In the genomic region with DNA sequence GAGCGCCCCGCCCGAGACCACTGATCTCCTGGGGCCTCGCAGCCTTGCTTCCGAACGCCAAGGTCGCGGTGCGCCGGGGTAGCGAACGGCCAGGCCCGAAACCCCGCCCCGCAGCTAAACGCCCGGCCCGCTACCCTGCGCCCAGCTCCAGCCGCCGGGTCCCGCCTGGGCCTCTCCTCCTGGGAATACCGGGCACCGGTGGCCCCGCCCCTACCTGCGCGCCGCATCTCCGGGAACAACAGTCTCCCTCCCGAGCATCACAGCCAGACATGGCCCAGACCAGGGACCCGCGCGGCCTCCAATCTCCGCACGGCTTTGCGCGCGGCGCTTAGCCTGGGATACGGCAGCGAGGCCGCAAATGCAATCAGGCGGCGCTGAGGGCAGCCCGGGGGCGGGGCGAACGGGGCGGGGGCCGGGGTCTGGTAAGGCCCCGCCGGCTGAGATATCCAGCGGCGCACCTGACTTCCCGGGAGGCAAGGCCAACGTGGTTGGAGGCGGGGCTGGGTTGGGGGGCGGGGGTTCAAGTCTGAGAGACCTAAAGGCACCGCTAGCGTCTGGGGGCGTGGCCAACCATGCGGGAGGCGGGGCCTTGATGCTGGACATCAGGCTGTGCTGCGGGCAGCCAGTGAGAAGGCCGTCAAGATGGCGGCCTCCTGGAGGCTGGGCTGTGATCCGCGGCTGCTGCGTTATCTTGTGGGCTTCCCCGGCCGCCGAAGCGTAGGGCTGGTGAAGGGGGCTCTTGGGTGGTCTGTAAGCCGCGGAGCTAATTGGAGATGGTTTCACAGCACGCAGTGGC, we compare ENCODE assay signal across 1 cellular context.
TF ChIP-seq lines count a peak whose summit lies in the region.

A gene with protein sequence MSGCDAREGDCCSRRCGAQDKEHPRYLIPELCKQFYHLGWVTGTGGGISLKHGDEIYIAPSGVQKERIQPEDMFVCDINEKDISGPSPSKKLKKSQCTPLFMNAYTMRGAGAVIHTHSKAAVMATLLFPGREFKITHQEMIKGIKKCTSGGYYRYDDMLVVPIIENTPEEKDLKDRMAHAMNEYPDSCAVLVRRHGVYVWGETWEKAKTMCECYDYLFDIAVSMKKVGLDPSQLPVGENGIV (minus strand): TSS at position 366 of the 796 bp plus-strand sequence. CDS start 95 bp downstream, at position 271.
PDHX (plus strand) TSS at position 605 of the 796 bp plus-strand sequence; CDS start at position 643, 38 bp downstream.

TF ChIP-seq in HepG2, 621 proteins besides CTCF, POLR2A, EP300 and RAD21 (continued from another document and continues in another):
- TF ChIP-seq ZBTB44 (CRISPR knock-in tag; IDR thresholded peaks at IDR 0.05) (no peak), BHLHE40 (IDR thresholded peaks at IDR 0.05; ENCODE audit: low read length) (peak; percentile 39; the same call in 1 of the 2 replicates), AGO1 (IDR thresholded peaks at IDR 0.05; ENCODE audit: low read depth, low read length, poor library complexity, severe bottlenecking) (peak; percentile 46), ZZZ3 (CRISPR knock-in tag; IDR thresholded peaks at IDR 0.05; ENCODE audit: borderline replicate concordance) (no peak), ZNF788 (CRISPR knock-in tag; IDR thresholded peaks at IDR 0.05; ENCODE audit: borderline replicate concordance) (peak; percentile 93; the same call in 1 of the 2 replicates), ZSCAN31 (CRISPR knock-in tag; IDR thresholded peaks at IDR 0.05; ENCODE audit: low read depth) (peak; percentile 90), PAF1 (CRISPR knock-in tag; IDR thresholded peaks at IDR 0.05) (no peak), EHMT2 (IDR thresholded peaks at IDR 0.05; ENCODE audit: borderline replicate concordance, low read depth, low read length) (no peak), FOXC1 (CRISPR knock-in tag; IDR thresholded peaks at IDR 0.05; ENCODE audit: borderline replicate concordance) (0 out of 2 replicates have a peak, but pooled peaks have one; percentile 13), MEF2D (CRISPR knock-in tag; IDR thresholded peaks at IDR 0.05) (no peak), HINFP (CRISPR knock-in tag; IDR thresholded peaks at IDR 0.05; ENCODE audit: low read depth) (no peak), ZNF224 (CRISPR knock-in tag; IDR thresholded peaks at IDR 0.05) (no peak; the same call in 1 of the 2 replicates), HNF4G (IDR thresholded peaks at IDR 0.05; ENCODE audit: borderline replicate concordance, low read depth, low read length) (no peak), HNF4G (CRISPR knock-in tag; IDR thresholded peaks at IDR 0.05; ENCODE audit: borderline replicate concordance, low read depth) (peak; percentile 13; the same call in 1 of the 2 replicates), REPIN1 (CRISPR knock-in tag; IDR thresholded peaks at IDR 0.05; ENCODE audit: borderline replicate concordance, low read depth) (no peak; the same call in 1 of the 2 replicates), ZUFSP (CRISPR knock-in tag; IDR thresholded peaks at IDR 0.05; ENCODE audit: borderline replicate concordance) (no peak), MEIS2 (CRISPR knock-in tag; IDR thresholded peaks at IDR 0.05) (no peak; the same call in 1 of the 2 replicates), KDM5B (CRISPR knock-in tag; IDR thresholded peaks at IDR 0.05; ENCODE audit: borderline replicate concordance) (peak; percentile 77), SATB2 (CRISPR knock-in tag; IDR thresholded peaks at IDR 0.05) (peak; percentile 52), ZBTB4 (CRISPR knock-in tag; IDR thresholded peaks at IDR 0.05; ENCODE audit: borderline replicate concordance) (0 out of 2 replicates have a peak, but pooled peaks have one; percentile 47), ZBTB7B (CRISPR knock-in tag; IDR thresholded peaks at IDR 0.05) (peak; percentile 87), THAP9 (CRISPR knock-in tag; IDR thresholded peaks at IDR 0.05; ENCODE audit: borderline replicate concordance) (peak; percentile 39; the same call in 1 of the 2 replicates), KLF9 (CRISPR knock-in tag; IDR thresholded peaks at IDR 0.05; ENCODE audit: low read depth) (no peak), NFATC3 (CRISPR knock-in tag; IDR thresholded peaks at IDR 0.05) (peak; percentile 95; the same call in 1 of the 2 replicates), ZNF550 (CRISPR knock-in tag; IDR thresholded peaks at IDR 0.05; ENCODE audit: borderline replicate concordance) (no peak), CEBPB (IDR thresholded peaks at IDR 0.05; ENCODE audit: borderline replicate concordance, low read depth, low read length) (no peak), MED1 (CRISPR knock-in tag; IDR thresholded peaks at IDR 0.05) (peak; percentile 76), MATR3 (CRISPR knock-in tag; IDR thresholded peaks at IDR 0.05) (no peak)
- TF ChIP-seq, protein P1, sequence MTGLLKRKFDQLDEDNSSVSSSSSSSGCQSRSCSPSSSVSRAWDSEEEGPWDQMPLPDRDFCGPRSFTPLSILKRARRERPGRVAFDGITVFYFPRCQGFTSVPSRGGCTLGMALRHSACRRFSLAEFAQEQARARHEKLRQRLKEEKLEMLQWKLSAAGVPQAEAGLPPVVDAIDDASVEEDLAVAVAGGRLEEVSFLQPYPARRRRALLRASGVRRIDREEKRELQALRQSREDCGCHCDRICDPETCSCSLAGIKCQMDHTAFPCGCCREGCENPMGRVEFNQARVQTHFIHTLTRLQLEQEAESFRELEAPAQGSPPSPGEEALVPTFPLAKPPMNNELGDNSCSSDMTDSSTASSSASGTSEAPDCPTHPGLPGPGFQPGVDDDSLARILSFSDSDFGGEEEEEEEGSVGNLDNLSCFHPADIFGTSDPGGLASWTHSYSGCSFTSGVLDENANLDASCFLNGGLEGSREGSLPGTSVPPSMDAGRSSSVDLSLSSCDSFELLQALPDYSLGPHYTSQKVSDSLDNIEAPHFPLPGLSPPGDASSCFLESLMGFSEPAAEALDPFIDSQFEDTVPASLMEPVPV (CRISPR knock-in tag; IDR thresholded peaks at IDR 0.05): peak; percentile 48; the same call in 1 of the 2 replicates
- TF ChIP-seq, protein P2, sequence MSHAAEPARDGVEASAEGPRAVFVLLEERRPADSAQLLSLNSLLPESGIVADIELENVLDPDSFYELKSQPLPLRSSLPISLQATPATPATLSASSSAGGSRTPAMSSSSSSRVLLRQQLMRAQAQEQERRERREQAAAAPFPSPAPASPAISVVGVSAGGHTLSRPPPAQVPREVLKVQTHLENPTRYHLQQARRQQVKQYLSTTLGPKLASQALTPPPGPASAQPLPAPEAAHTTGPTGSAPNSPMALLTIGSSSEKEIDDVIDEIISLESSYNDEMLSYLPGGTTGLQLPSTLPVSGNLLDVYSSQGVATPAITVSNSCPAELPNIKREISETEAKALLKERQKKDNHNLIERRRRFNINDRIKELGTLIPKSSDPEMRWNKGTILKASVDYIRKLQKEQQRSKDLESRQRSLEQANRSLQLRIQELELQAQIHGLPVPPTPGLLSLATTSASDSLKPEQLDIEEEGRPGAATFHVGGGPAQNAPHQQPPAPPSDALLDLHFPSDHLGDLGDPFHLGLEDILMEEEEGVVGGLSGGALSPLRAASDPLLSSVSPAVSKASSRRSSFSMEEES (CRISPR knock-in tag; IDR thresholded peaks at IDR 0.05): peak; percentile 33; the same call in 1 of the 2 replicates
- TF ChIP-seq, protein P3, sequence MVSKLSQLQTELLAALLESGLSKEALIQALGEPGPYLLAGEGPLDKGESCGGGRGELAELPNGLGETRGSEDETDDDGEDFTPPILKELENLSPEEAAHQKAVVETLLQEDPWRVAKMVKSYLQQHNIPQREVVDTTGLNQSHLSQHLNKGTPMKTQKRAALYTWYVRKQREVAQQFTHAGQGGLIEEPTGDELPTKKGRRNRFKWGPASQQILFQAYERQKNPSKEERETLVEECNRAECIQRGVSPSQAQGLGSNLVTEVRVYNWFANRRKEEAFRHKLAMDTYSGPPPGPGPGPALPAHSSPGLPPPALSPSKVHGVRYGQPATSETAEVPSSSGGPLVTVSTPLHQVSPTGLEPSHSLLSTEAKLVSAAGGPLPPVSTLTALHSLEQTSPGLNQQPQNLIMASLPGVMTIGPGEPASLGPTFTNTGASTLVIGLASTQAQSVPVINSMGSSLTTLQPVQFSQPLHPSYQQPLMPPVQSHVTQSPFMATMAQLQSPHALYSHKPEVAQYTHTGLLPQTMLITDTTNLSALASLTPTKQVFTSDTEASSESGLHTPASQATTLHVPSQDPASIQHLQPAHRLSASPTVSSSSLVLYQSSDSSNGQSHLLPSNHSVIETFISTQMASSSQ (IDR thresholded peaks at IDR 0.05; ENCODE audit: low read depth): no peak
- TF ChIP-seq, protein P3 (CRISPR knock-in tag; IDR thresholded peaks at IDR 0.05; ENCODE audit: borderline replicate concordance): 0 out of 2 replicates have a peak, but pooled peaks have one; percentile 34
